ENCODE assay signal across 8 cellular contexts in the genomic region with DNA sequence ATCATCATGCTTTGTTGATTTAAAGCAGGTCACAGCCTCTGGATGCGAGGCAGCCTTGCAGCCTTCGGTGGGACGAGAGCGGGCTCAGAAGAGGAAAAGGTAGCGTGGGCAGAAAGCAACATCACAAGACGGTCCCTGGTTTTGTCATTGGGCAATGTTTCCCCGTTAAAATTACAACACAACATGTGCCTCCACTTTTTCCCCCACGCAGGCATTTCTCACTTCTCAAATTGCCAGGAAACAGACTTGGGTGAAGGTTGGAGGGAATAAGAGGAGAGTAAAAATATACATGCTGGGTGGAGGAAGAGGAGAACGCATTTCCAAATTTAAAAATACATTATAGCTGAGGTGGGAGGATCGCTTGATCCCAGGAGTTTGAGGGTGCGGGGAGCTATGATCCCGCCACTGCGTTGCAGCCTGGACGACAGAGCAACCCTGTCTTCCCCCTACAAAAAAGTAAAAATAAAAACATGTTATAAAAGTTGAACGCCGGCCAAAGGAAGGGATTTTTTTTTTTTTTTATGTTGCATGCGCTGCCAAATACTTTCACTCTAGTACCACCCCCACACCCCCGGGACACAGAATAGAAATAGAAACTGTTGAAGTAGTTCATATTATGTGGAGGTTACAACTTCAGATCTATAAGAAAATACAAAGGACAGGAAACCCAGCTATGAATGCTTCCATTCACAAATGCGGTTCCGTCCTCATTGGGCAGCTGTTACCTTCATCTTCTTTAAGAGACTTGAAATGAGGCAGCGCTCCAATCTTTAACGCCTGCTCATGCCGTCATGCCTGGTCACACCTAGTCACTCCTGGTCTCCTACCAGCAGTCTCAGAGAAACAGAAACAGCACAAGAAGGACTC. TPM values are rescaled to one million over a fixed set of nuclear protein-coding genes. Genes with fewer than 3 reads are reported as not detected.
A peak's percentile ranks its signal among the peaks of the same experiment; 100 is the strongest.
DNase-seq lines count a peak whose midpoint lies in the region; ATAC-seq lines count a peak whose summit lies in the region.

No MANE protein-coding gene starts in this region.

- H3K36me3 Mint-ChIP-seq in activated CD4-positive, alpha-beta memory T cell treated with anti-CD3 and anti-CD28 coated beads for 36 hours: no peaks in the 10 kb centered on the region
- no peaks in the 10 kb centered on the region for H3K36me3 Mint-ChIP-seq in activated CD4-positive, alpha-beta memory T cell treated with anti-CD3 and anti-CD28 coated beads, Interleukin-2, amount 10 ng/mL, durations not matched to agents 7 days and 5 days (ENCODE audit: low read depth)
- no peaks in the 10 kb centered on the region for H3K36me3 Mint-ChIP-seq in activated naive CD8-positive, alpha-beta T cell

- H3K4me3 Mint-ChIP-seq in activated CD4-positive, alpha-beta memory T cell treated with anti-CD3 and anti-CD28 coated beads for 36 hours: peak overlapping the region; percentile 33
- H3K4me3 Mint-ChIP-seq in activated CD4-positive, alpha-beta memory T cell treated with anti-CD3 and anti-CD28 coated beads, Interleukin-2, amount 10 ng/mL, durations not matched to agents 7 days and 5 days: no peak overlapping the region
- peak overlapping the region; percentile 79 for H3K4me3 Mint-ChIP-seq in activated naive CD8-positive, alpha-beta T cell
- peak overlapping the region; percentile 76 for H3K4me3 Mint-ChIP-seq in stimulated activated naive CD8-positive, alpha-beta T cell treated with anti-CD3 and anti-CD28 coated beads, Interleukin-15, amount 100 ng/mL, for 72 hours

- H3K27me3 Mint-ChIP-seq in activated CD4-positive, alpha-beta memory T cell treated with anti-CD3 and anti-CD28 coated beads for 36 hours: peaks cover 41% of the 10 kb centered on the region
- peaks cover 32% of the 10 kb centered on the region for H3K27me3 Mint-ChIP-seq in activated CD4-positive, alpha-beta memory T cell treated with anti-CD3 and anti-CD28 coated beads, Interleukin-2, amount 10 ng/mL, durations not matched to agents 7 days and 5 days
- peaks cover 25% of the 10 kb centered on the region for H3K27me3 Mint-ChIP-seq in activated naive CD8-positive, alpha-beta T cell
- H3K27me3 Mint-ChIP-seq in stimulated activated naive CD8-positive, alpha-beta T cell treated with anti-CD3 and anti-CD28 coated beads, Interleukin-15, amount 100 ng/mL, for 72 hours: peaks cover 39% of the 10 kb centered on the region

- peaks cover 12% of the 10 kb centered on the region for H3K4me1 Mint-ChIP-seq in activated CD4-positive, alpha-beta memory T cell treated with anti-CD3 and anti-CD28 coated beads for 36 hours (ENCODE audit: low read depth)
- H3K4me1 Mint-ChIP-seq in activated CD4-positive, alpha-beta memory T cell treated with anti-CD3 and anti-CD28 coated beads, Interleukin-2, amount 10 ng/mL, durations not matched to agents 7 days and 5 days: peaks cover 9% of the 10 kb centered on the region
- H3K4me1 Mint-ChIP-seq in activated naive CD8-positive, alpha-beta T cell (ENCODE audit: low read depth): peaks cover 14% of the 10 kb centered on the region
- H3K4me1 Mint-ChIP-seq in stimulated activated naive CD8-positive, alpha-beta T cell treated with anti-CD3 and anti-CD28 coated beads, Interleukin-15, amount 100 ng/mL, for 72 hours: peaks cover 33% of the 10 kb centered on the region

- intact Hi-C loops in activated CD4-positive, alpha-beta memory T cell treated with anti-CD3 and anti-CD28 coated beads for 36 hours (cut with micrococcal nuclease): loop anchor here (5.0 kb wide), 1 partner anchor 56 kb away; no protein-coding TSS in a partner anchor
- intact Hi-C loops in left colon (cut with DNase I, micrococcal nuclease): no loop called here

- H3K9me3 Mint-ChIP-seq in activated CD4-positive, alpha-beta memory T cell treated with anti-CD3 and anti-CD28 coated beads for 36 hours: no peaks in the 10 kb centered on the region
- no peaks in the 10 kb centered on the region for H3K9me3 Mint-ChIP-seq in activated CD4-positive, alpha-beta memory T cell treated with anti-CD3 and anti-CD28 coated beads, Interleukin-2, amount 10 ng/mL, durations not matched to agents 7 days and 5 days
- H3K9me3 Mint-ChIP-seq in activated naive CD8-positive, alpha-beta T cell (ENCODE audit: low read depth): no peaks in the 10 kb centered on the region
- no peaks in the 10 kb centered on the region for H3K9me3 Mint-ChIP-seq in stimulated activated naive CD8-positive, alpha-beta T cell treated with anti-CD3 and anti-CD28 coated beads, Interleukin-15, amount 100 ng/mL, for 72 hours

- POLR2A ChIA-PET in activated CD4-positive, alpha-beta memory T cell treated with anti-CD3 and anti-CD28 coated beads for 36 hours (lab: Charles Lee): no interaction called here
- POLR2A ChIA-PET in activated CD4-positive, alpha-beta memory T cell treated with anti-CD3 and anti-CD28 coated beads, Interleukin-2, amount 10 ng/mL, durations not matched to agents 7 days and 5 days (lab: Charles Lee): interaction anchor here (1.3 kb wide), 1 partner anchor 14 kb away, joined by 3 read pairs; the partner anchor contains the start of gene NAA20

- peak; percentile 60 for DNase-seq in activated CD4-positive, alpha-beta memory T cell treated with anti-CD3 and anti-CD28 coated beads for 36 hours
- no peak for DNase-seq in activated CD4-positive, alpha-beta memory T cell treated with anti-CD3 and anti-CD28 coated beads, Interleukin-2, amount 10 ng/mL, durations not matched to agents 7 days and 5 days
- DNase-seq in left colon (no peak), SK-N-DZ (ENCODE audit: low spot score) (no peak)
- DNase-seq in stimulated activated naive CD8-positive, alpha-beta T cell treated with anti-CD3 and anti-CD28 coated beads, Interleukin-15, amount 100 ng/mL, for 72 hours: peak; percentile 25 to 36

- CTCF ChIA-PET in activated CD4-positive, alpha-beta memory T cell treated with anti-CD3 and anti-CD28 coated beads for 36 hours (lab: Charles Lee): no interaction called here
- CTCF ChIA-PET in activated CD4-positive, alpha-beta memory T cell treated with anti-CD3 and anti-CD28 coated beads, Interleukin-2, amount 10 ng/mL, durations not matched to agents 7 days and 5 days (lab: Charles Lee): interaction anchor here (0.7 to 1.0 kb wide), 3 partner anchors 9 to 68 kb away, joined by 3 read pairs; no protein-coding TSS in a partner anchor

- H3K27ac Mint-ChIP-seq in activated CD4-positive, alpha-beta memory T cell treated with anti-CD3 and anti-CD28 coated beads for 36 hours: no peak overlapping the region
- H3K27ac Mint-ChIP-seq in activated CD4-positive, alpha-beta memory T cell treated with anti-CD3 and anti-CD28 coated beads, Interleukin-2, amount 10 ng/mL, durations not matched to agents 7 days and 5 days: no peak overlapping the region
- no peak overlapping the region for H3K27ac Mint-ChIP-seq in activated naive CD8-positive, alpha-beta T cell
- H3K27ac Mint-ChIP-seq in stimulated activated naive CD8-positive, alpha-beta T cell treated with anti-CD3 and anti-CD28 coated beads, Interleukin-15, amount 100 ng/mL, for 72 hours: peak overlapping the region; percentile 10 to 35

- ATAC-seq in left colon (peak; percentile 10), HG03571 (IDR thresholded peaks at IDR 0.05; ENCODE audit: unreplicated experiment) (no peak), GM18517 (IDR thresholded peaks at IDR 0.05; ENCODE audit: unreplicated experiment) (no peak)
- peak; percentile 90 for ATAC-seq in stimulated activated naive CD8-positive, alpha-beta T cell treated with anti-CD3 and anti-CD28 coated beads, Interleukin-15, amount 100 ng/mL, for 72 hours

RNA-seq across cellular contexts. Expression of gene NAA20, which starts 13.8 kb away (rescaled TPM):
- total RNA-seq in activated CD4-positive, alpha-beta memory T cell treated with anti-CD3 and anti-CD28 coated beads for 36 hours: 10 to 100 TPM; 82.6 to 82.9 TPM
- 10 to 100 TPM; 53.3 to 53.7 TPM for total RNA-seq in activated CD4-positive, alpha-beta memory T cell treated with anti-CD3 and anti-CD28 coated beads, Interleukin-2, amount 10 ng/mL, durations not matched to agents 7 days and 5 days
- 10 to 100 TPM; 39.2 to 39.6 TPM for total RNA-seq in left colon
- 51.2 and 54.2 TPM in 2 replicates for polyA plus RNA-seq in SK-N-DZ (2014; cell fraction: cytosol; rRNA removed)
- polyA plus RNA-seq in SK-N-DZ (2014; cell fraction: nucleus; rRNA removed): 34.3 and 40.0 TPM in 2 replicates

RNA-seq across cellular contexts. Expression of gene CRNKL1, which starts 48.9 kb away (rescaled TPM):
- total RNA-seq in activated CD4-positive, alpha-beta memory T cell treated with anti-CD3 and anti-CD28 coated beads for 36 hours: 10 to 100 TPM; 21.5 to 21.8 TPM
- 10 to 100 TPM; 20.4 to 21.8 TPM for total RNA-seq in activated CD4-positive, alpha-beta memory T cell treated with anti-CD3 and anti-CD28 coated beads, Interleukin-2, amount 10 ng/mL, durations not matched to agents 7 days and 5 days
- total RNA-seq in left colon: 10 to 100 TPM; 15.2 to 22.4 TPM
- 35.6 and 37.3 TPM in 2 replicates for polyA plus RNA-seq in SK-N-DZ (2014; cell fraction: cytosol; rRNA removed)
- polyA plus RNA-seq in SK-N-DZ (2014; cell fraction: nucleus; rRNA removed): 18.2 and 19.3 TPM in 2 replicates

RNA-seq across cellular contexts. Expression of gene CFAP61, which starts 49.0 kb away (rescaled TPM):
- not detected for total RNA-seq in activated CD4-positive, alpha-beta memory T cell treated with anti-CD3 and anti-CD28 coated beads for 36 hours
- total RNA-seq in activated CD4-positive, alpha-beta memory T cell treated with anti-CD3 and anti-CD28 coated beads, Interleukin-2, amount 10 ng/mL, durations not matched to agents 7 days and 5 days: not detected
- total RNA-seq in left colon: under 1 TPM in 1 of 2 donors, not detected in 1; 0.67 TPM
- 0.90 and 1.8 TPM in 2 replicates for polyA plus RNA-seq in SK-N-DZ (2014; cell fraction: cytosol; rRNA removed)
- 0.18 TPM in 1 of 2 replicates, not detected in the other for polyA plus RNA-seq in SK-N-DZ (2014; cell fraction: nucleus; rRNA removed)

Comparison
In these comparisons a context has a peak if more than half of its experiments do, and no peak if none do; other contexts are left out.
1. DNase-seq: peak in activated CD4-positive, alpha-beta memory T cell treated with anti-CD3 and anti-CD28 coated beads for 36 hours (single experiment) and stimulated activated naive CD8-positive, alpha-beta T cell treated with anti-CD3 and anti-CD28 coated beads, Interleukin-15, amount 100 ng/mL, for 72 hours (2 of 2); none in activated CD4-positive, alpha-beta memory T cell treated with anti-CD3 and anti-CD28 coated beads, Interleukin-2, amount 10 ng/mL, durations not matched to agents 7 days and 5 days (single experiment), left colon (0 of 2) and SK-N-DZ (single experiment).
2. H3K27ac Mint-ChIP-seq: peak in stimulated activated naive CD8-positive, alpha-beta T cell treated with anti-CD3 and anti-CD28 coated beads, Interleukin-15, amount 100 ng/mL, for 72 hours (2 of 2); none in activated CD4-positive, alpha-beta memory T cell treated with anti-CD3 and anti-CD28 coated beads for 36 hours (single experiment), activated CD4-positive, alpha-beta memory T cell treated with anti-CD3 and anti-CD28 coated beads, Interleukin-2, amount 10 ng/mL, durations not matched to agents 7 days and 5 days (single experiment) and activated naive CD8-positive, alpha-beta T cell (single experiment).
3. ATAC-seq: peak in left colon (single experiment) and stimulated activated naive CD8-positive, alpha-beta T cell treated with anti-CD3 and anti-CD28 coated beads, Interleukin-15, amount 100 ng/mL, for 72 hours (single experiment); none in HG03571 (single experiment) and GM18517 (single experiment).